10 cellular contexts compared by ENCODE assay signal in genomic region chr11:20022363-20023081, GRCh38.
A peak's percentile ranks its signal among the peaks of the same experiment; 100 is the strongest.
DNase-seq lines count a peak whose midpoint lies in the region; TF ChIP-seq lines count a peak whose summit lies in the region.
"Had no signal": no experiment of that assay in that cellular context is flagged by ENCODE, and none has a peak within 500 bp of the region (broad histone marks: within the 10 kb centered on the region; RNA-seq: fewer than 3 reads in every experiment).

No MANE protein-coding gene starts in this region.

- H3K4me3 ChIP-seq in OCI-LY3 (ENCODE audit: low read length) (peak overlapping the region; percentile 73), fibroblast of lung (replicated peaks in 1 of 4; ENCODE audit: control extremely low read depth in 1 of 4, insufficient read depth in 1 of 4, low read depth in 3 of 4, low read length in 4 of 4) (peak overlapping the region in 1 of 4 experiments; percentile 55)

- H3K27ac ChIP-seq in OCI-LY3 (ENCODE audit: low read length) (no peak overlapping the region; the same call in 1 of the 2 replicates), fibroblast of lung (ENCODE audit: insufficient read depth, low read length) (no peak overlapping the region)

- H3K9me3 ChIP-seq in OCI-LY3 (ENCODE audit: insufficient read depth, low read length) (no peaks in the 10 kb centered on the region), fibroblast of lung (ENCODE audit: control insufficient read depth, insufficient read depth, low read depth, low read length) (no peaks in the 10 kb centered on the region)

- peak; percentile 15 for DNase-seq in GM13977 (ENCODE audit: low spot score)
- DNase-seq in fibroblast of lung (ENCODE audit: low read depth in 2 of 2) = peak; percentile 77 to 78
- DNase-seq in nephron progenitor cell = peak; percentile 64
- no peak for DNase-seq in NOMO-1 treated with DMSO at 0.1 percent for 48 hours (lab: John Stamatoyannopoulos, UW; ENCODE audit: unreplicated experiment)
- no peak for DNase-seq in cerebellar nuclear complex (lab: John Stamatoyannopoulos, UW)
- no peak for DNase-seq in CD14-positive monocyte (ENCODE audit: low spot score)
- DNase-seq in cortex of kidney (lab: John Stamatoyannopoulos, UW) = no peak
- DNase-seq: naive B cell, NCI-H774 had no signal

- peak overlapping the region; percentile 63; the same call in 1 of the 2 replicates for H2AFZ ChIP-seq in OCI-LY3 (ENCODE audit: low read depth, low read length)
- H2AFZ ChIP-seq in fibroblast of lung (ENCODE audit: low read length) = no peak overlapping the region

- H3K36me3 Mint-ChIP-seq in nephron progenitor cell (ENCODE audit: low read depth) (no peaks in the 10 kb centered on the region), CD14-positive monocyte (no peaks in the 10 kb centered on the region)
- H3K36me3 Mint-ChIP-seq: naive B cell had no signal

- H3K9me3 Mint-ChIP-seq in nephron progenitor cell (no peaks in the 10 kb centered on the region), CD14-positive monocyte (peaks cover 0 to 1% (median 0%) of the 10 kb centered on the region in 7 donors)
- H3K9me3 Mint-ChIP-seq: naive B cell had no signal

- no peak for TF ChIP-seq CTCF in GM13977 (IDR thresholded peaks at IDR 0.05; ENCODE audit: extremely low read depth, insufficient read depth, missing control alignments)
- TF ChIP-seq CTCF in OCI-LY3 (IDR thresholded peaks at IDR 0.05; ENCODE audit: low read depth, low read length) = no peak
- no peak for TF ChIP-seq CTCF in fibroblast of lung (conservative IDR thresholded peaks at IDR 0.05 in 1 of 2, IDR thresholded peaks at IDR 0.05 in 1 of 2; ENCODE audit: low read depth in 1 of 2, low read length in 2 of 2)
- no peak for TF ChIP-seq CTCF in nephron progenitor cell (IDR thresholded peaks at IDR 0.05)
- no peak for TF ChIP-seq CTCF in CD14-positive monocyte (IDR thresholded peaks at IDR 0.05)

- H3K4me1 ChIP-seq in OCI-LY3 (ENCODE audit: low read length) (peaks cover 22% of the 10 kb centered on the region), fibroblast of lung (ENCODE audit: control insufficient read depth, extremely low read depth, insufficient read depth, low read length) (no peaks in the 10 kb centered on the region)

- H4K20me1 ChIP-seq in OCI-LY3 (ENCODE audit: insufficient read depth, low read length) (no peaks in the 10 kb centered on the region), fibroblast of lung (ENCODE audit: control insufficient read depth, extremely low read depth, insufficient read depth, low read length) (no peaks in the 10 kb centered on the region)

- H3K4me1 Mint-ChIP-seq in nephron progenitor cell (peaks cover 45% of the 10 kb centered on the region), CD14-positive monocyte (no peaks in the 10 kb centered on the region)
- H3K4me1 Mint-ChIP-seq: naive B cell had no signal

- H3K27ac Mint-ChIP-seq in nephron progenitor cell (peak overlapping the region; percentile 96), CD14-positive monocyte (no peak overlapping the region)

- H3K27me3 Mint-ChIP-seq in nephron progenitor cell (ENCODE audit: low read depth, poor library complexity) (peaks cover 4% of the 10 kb centered on the region), CD14-positive monocyte (ENCODE audit: low read depth in 3 of 3) (peaks cover 0 to 4% (median 0%) of the 10 kb centered on the region in 3 donors)
- H3K27me3 Mint-ChIP-seq: naive B cell had no signal

- H3K4me3 Mint-ChIP-seq in nephron progenitor cell (peak overlapping the region; percentile 89), CD14-positive monocyte (no peak overlapping the region)
- H3K4me3 Mint-ChIP-seq: naive B cell had no signal

- H3K36me3 ChIP-seq in OCI-LY3 (replicated peaks; ENCODE audit: low read depth, low read length) = no peaks in the 10 kb centered on the region
- no peaks in the 10 kb centered on the region for H3K36me3 ChIP-seq in fibroblast of lung (ENCODE audit: control insufficient read depth, insufficient read depth, low read length)

- H3K9ac ChIP-seq in OCI-LY3 (ENCODE audit: low read length) (peak overlapping the region; percentile 57), fibroblast of lung (ENCODE audit: insufficient read depth, low read length) (no peak overlapping the region)

- H3K4me2 ChIP-seq in OCI-LY3 (ENCODE audit: low read length) (peak overlapping the region; percentile 94), fibroblast of lung (ENCODE audit: extremely low read depth, insufficient read depth, low read length) (no peak overlapping the region)

- H3K27me3 ChIP-seq in OCI-LY3 (ENCODE audit: low read depth, low read length) (peaks cover 30% of the 10 kb centered on the region), fibroblast of lung (ENCODE audit: control insufficient read depth, insufficient read depth, low read length) (no peaks in the 10 kb centered on the region)

- H3K79me2 ChIP-seq in OCI-LY3 (ENCODE audit: low read length) (no peaks in the 10 kb centered on the region), fibroblast of lung (ENCODE audit: control insufficient read depth, insufficient read depth, low read length) (no peaks in the 10 kb centered on the region)

- intact Hi-C loops in CD14-positive monocyte (cut with micrococcal nuclease) = no loop called here

- in situ Hi-C loops in GM13977 (cut with MboI; ENCODE audit: low pct_unique_long_range_greater_than_20kb, low sequenced_read_pairs, unreplicated experiment) = no loop called here

Comparison
In these comparisons a context has a peak if more than half of its experiments do, and no peak if none do; other contexts are left out.
1. DNase-seq: peak in GM13977 (single experiment), fibroblast of lung (2 of 2) and nephron progenitor cell (single experiment); none in NOMO-1 treated with DMSO at 0.1 percent for 48 hours (single experiment), cerebellar nuclear complex (0 of 2), CD14-positive monocyte (single experiment) and cortex of kidney (single experiment).